In the genomic region with DNA sequence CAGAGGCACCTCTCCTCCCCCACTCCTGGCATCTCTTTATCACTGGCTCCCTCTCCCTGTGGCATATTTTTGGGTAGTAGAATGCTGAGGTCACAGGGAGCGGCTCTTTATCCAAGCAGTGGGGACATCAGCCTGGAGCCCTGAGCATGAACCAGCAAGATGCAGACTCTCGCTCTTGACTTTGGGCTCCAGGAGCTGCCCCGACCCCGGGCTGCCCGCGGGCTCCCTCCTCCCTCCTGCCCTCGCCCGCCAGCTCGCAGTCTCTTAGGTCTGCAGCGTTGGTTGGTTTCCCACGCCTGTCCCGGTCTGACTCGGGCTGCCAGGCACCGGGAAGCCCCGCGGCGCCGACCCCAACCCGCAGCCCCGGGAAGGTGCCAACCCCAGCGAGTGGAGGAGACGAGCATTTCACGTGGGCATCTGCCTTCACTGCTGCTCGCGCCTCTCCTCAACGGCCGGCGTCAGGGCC, we compare ENCODE assay signal across 1 cellular context.
TF ChIP-seq lines count a peak whose summit lies in the region.

No MANE protein-coding gene starts in this region.

TF ChIP-seq in H1, 55 proteins besides CTCF, POLR2A, EP300 and RAD21 (continued from another document):
- TF ChIP-seq, protein P1, sequence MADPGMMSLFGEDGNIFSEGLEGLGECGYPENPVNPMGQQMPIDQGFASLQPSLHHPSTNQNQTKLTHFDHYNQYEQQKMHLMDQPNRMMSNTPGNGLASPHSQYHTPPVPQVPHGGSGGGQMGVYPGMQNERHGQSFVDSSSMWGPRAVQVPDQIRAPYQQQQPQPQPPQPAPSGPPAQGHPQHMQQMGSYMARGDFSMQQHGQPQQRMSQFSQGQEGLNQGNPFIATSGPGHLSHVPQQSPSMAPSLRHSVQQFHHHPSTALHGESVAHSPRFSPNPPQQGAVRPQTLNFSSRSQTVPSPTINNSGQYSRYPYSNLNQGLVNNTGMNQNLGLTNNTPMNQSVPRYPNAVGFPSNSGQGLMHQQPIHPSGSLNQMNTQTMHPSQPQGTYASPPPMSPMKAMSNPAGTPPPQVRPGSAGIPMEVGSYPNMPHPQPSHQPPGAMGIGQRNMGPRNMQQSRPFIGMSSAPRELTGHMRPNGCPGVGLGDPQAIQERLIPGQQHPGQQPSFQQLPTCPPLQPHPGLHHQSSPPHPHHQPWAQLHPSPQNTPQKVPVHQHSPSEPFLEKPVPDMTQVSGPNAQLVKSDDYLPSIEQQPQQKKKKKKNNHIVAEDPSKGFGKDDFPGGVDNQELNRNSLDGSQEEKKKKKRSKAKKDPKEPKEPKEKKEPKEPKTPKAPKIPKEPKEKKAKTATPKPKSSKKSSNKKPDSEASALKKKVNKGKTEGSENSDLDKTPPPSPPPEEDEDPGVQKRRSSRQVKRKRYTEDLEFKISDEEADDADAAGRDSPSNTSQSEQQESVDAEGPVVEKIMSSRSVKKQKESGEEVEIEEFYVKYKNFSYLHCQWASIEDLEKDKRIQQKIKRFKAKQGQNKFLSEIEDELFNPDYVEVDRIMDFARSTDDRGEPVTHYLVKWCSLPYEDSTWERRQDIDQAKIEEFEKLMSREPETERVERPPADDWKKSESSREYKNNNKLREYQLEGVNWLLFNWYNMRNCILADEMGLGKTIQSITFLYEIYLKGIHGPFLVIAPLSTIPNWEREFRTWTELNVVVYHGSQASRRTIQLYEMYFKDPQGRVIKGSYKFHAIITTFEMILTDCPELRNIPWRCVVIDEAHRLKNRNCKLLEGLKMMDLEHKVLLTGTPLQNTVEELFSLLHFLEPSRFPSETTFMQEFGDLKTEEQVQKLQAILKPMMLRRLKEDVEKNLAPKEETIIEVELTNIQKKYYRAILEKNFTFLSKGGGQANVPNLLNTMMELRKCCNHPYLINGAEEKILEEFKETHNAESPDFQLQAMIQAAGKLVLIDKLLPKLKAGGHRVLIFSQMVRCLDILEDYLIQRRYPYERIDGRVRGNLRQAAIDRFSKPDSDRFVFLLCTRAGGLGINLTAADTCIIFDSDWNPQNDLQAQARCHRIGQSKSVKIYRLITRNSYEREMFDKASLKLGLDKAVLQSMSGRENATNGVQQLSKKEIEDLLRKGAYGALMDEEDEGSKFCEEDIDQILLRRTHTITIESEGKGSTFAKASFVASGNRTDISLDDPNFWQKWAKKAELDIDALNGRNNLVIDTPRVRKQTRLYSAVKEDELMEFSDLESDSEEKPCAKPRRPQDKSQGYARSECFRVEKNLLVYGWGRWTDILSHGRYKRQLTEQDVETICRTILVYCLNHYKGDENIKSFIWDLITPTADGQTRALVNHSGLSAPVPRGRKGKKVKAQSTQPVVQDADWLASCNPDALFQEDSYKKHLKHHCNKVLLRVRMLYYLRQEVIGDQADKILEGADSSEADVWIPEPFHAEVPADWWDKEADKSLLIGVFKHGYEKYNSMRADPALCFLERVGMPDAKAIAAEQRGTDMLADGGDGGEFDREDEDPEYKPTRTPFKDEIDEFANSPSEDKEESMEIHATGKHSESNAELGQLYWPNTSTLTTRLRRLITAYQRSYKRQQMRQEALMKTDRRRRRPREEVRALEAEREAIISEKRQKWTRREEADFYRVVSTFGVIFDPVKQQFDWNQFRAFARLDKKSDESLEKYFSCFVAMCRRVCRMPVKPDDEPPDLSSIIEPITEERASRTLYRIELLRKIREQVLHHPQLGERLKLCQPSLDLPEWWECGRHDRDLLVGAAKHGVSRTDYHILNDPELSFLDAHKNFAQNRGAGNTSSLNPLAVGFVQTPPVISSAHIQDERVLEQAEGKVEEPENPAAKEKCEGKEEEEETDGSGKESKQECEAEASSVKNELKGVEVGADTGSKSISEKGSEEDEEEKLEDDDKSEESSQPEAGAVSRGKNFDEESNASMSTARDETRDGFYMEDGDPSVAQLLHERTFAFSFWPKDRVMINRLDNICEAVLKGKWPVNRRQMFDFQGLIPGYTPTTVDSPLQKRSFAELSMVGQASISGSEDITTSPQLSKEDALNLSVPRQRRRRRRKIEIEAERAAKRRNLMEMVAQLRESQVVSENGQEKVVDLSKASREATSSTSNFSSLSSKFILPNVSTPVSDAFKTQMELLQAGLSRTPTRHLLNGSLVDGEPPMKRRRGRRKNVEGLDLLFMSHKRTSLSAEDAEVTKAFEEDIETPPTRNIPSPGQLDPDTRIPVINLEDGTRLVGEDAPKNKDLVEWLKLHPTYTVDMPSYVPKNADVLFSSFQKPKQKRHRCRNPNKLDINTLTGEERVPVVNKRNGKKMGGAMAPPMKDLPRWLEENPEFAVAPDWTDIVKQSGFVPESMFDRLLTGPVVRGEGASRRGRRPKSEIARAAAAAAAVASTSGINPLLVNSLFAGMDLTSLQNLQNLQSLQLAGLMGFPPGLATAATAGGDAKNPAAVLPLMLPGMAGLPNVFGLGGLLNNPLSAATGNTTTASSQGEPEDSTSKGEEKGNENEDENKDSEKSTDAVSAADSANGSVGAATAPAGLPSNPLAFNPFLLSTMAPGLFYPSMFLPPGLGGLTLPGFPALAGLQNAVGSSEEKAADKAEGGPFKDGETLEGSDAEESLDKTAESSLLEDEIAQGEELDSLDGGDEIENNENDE (IDR thresholded peaks at IDR 0.05; ENCODE audit: insufficient replicate concordance, low read length): no peak
- TF ChIP-seq GABPA (IDR thresholded peaks at IDR 0.05; ENCODE audit: borderline replicate concordance, insufficient read depth, low read length) (no peak), RBBP5 (IDR thresholded peaks at IDR 0.05; ENCODE audit: borderline replicate concordance, low read depth, low read length) (no peak), HDAC6 (IDR thresholded peaks at IDR 0.05; ENCODE audit: low read depth, low read length) (no peak), ASH2L (IDR thresholded peaks at IDR 0.05; ENCODE audit: low read length) (no peak)
